In genomic region chr2:222547108-222547507, GRCh38 we compare ENCODE assay signal across 16 cellular contexts.
DNase-seq lines count a peak whose midpoint lies in the region; ATAC-seq, FAIRE-seq and TF ChIP-seq lines count a peak whose summit lies in the region.
"Had no signal": no experiment of that assay in that cellular context is flagged by ENCODE, and none has a peak within 500 bp of the region (broad histone marks: within the 10 kb centered on the region; RNA-seq: fewer than 3 reads in every experiment).

No MANE protein-coding gene starts in this region.

- H4K8ac ChIP-seq in neuronal stem cell (ENCODE audit: low read depth, low read length) = no peak overlapping the region

- H2AFZ ChIP-seq in neuronal stem cell (ENCODE audit: low read length) = peak overlapping the region; percentile 5
- no peak overlapping the region for H2AFZ ChIP-seq in hepatocyte

- H4K91ac ChIP-seq in neuronal stem cell (ENCODE audit: low read depth, low read length, poor library complexity) = no peak overlapping the region

- H3K4ac ChIP-seq in neuronal stem cell (ENCODE audit: low read length) = no peak overlapping the region

- no peak overlapping the region for H3K9ac ChIP-seq in neuronal stem cell (ENCODE audit: low read depth, low read length, poor library complexity)
- H3K9ac ChIP-seq: BLaER1 treated with 17β-estradiol and CSF1 and Interleukin-3, amounts not matched to agents 10 nM and 100 nM had no signal

- no peaks in the 10 kb centered on the region for H3K9me2 ChIP-seq in hepatocyte (replicated peaks; ENCODE audit: insufficient read depth)

- no peaks in the 10 kb centered on the region for H3K9me3 Mint-ChIP-seq in glutamatergic neuron (ENCODE audit: unreplicated experiment)
- H3K9me3 Mint-ChIP-seq: CD4-positive, CD25-positive, alpha-beta regulatory T cell; HFFc6 had no signal

- peak overlapping the region; percentile 12 for H3K27ac Mint-ChIP-seq in glutamatergic neuron (ENCODE audit: unreplicated experiment)
- H3K27ac Mint-ChIP-seq: CD4-positive, CD25-positive, alpha-beta regulatory T cell; HFFc6 had no signal

- DNase-seq in D721Med (ENCODE audit: insufficient read length, low spot score) = no peak
- DNase-seq in NCI-H69 (lab: John Stamatoyannopoulos, UW) = peak; percentile 3
- DNase-seq in glutamatergic neuron = no peak
- DNase-seq in neuronal stem cell (ENCODE audit: low spot score) = no peak
- DNase-seq in activated CD4-positive, alpha-beta T cell treated with anti-CD3 and anti-CD28 coated beads, Interleukin-2, amount 50 U/mL, for 4 hours = no peak
- DNase-seq in hepatocyte (ENCODE audit: low spot score) = no peak
- DNase-seq: ACHN; CD4-positive, CD25-positive, alpha-beta regulatory T cell; DMS 273 treated with DMSO at 0.1 percent for 48 hours; DMS79; HFFc6 had no signal

- H3K27ac ChIP-seq in neuronal stem cell (replicated peaks; ENCODE audit: low read length) (no peak overlapping the region), hepatocyte (no peak overlapping the region)
- H3K27ac ChIP-seq: BLaER1 treated with 17β-estradiol and CSF1 and Interleukin-3, amounts not matched to agents 10 nM and 100 nM; HL-60 had no signal

- H3K27me3 Mint-ChIP-seq in glutamatergic neuron (ENCODE audit: unreplicated experiment) = no peaks in the 10 kb centered on the region

- no peak overlapping the region for H2BK5ac ChIP-seq in neuronal stem cell (ENCODE audit: low read length)

- no CpG with 5 or more reads among the region's 5 CpGs for WGBS in neuronal stem cell (ENCODE audit: extremely low coverage in 2 of 2, insufficient read length in 2 of 2, insufficient replicate concordance in 1 of 2), 2 donors
- WGBS in hepatocyte (ENCODE audit: low lambda C conversion rate, missing lambda C conversion rate) = 86% methylated on average over 5 of the region's 5 CpGs

- H3K36me3 ChIP-seq in neuronal stem cell (replicated peaks in 1 of 2; ENCODE audit: control insufficient read depth in 2 of 2, insufficient read depth in 2 of 2, low read length in 2 of 2) = no peaks in the 10 kb centered on the region
- H3K36me3 ChIP-seq in hepatocyte (replicated peaks; ENCODE audit: insufficient read depth, low read depth) = no peaks in the 10 kb centered on the region
- H3K36me3 ChIP-seq: BLaER1 treated with 17β-estradiol and CSF1 and Interleukin-3, amounts not matched to agents 10 nM and 100 nM; HAP-1 had no signal

- H3K18ac ChIP-seq in neuronal stem cell (ENCODE audit: low read length) = no peak overlapping the region

- H3K9me3 ChIP-seq in neuronal stem cell (replicated peaks in 1 of 2; ENCODE audit: control insufficient read depth in 2 of 2, insufficient read depth in 1 of 2, low read depth in 1 of 2, low read length in 2 of 2) (no peaks in the 10 kb centered on the region), hepatocyte (ENCODE audit: low read depth) (no peaks in the 10 kb centered on the region)
- H3K9me3 ChIP-seq: BLaER1 treated with 17β-estradiol and CSF1 and Interleukin-3, amounts not matched to agents 10 nM and 100 nM; HAP-1 had no signal

- no peak overlapping the region for H2AK5ac ChIP-seq in neuronal stem cell (ENCODE audit: low read depth, low read length)

- ATAC-seq in HG03039 (IDR thresholded peaks at IDR 0.05; ENCODE audit: unreplicated experiment) = no peak

- no peaks in the 10 kb centered on the region for H3K27me3 ChIP-seq in neuronal stem cell (ENCODE audit: control insufficient read depth in 3 of 3, insufficient read depth in 3 of 3, low read depth in 1 of 3, low read length in 3 of 3)
- H3K27me3 ChIP-seq in hepatocyte = peaks cover 6% of the 10 kb centered on the region
- H3K27me3 ChIP-seq: BLaER1 treated with 17β-estradiol and CSF1 and Interleukin-3, amounts not matched to agents 10 nM and 100 nM had no signal

- no peak overlapping the region for H3K14ac ChIP-seq in neuronal stem cell (ENCODE audit: low read length)

- no peaks in the 10 kb centered on the region for H4K20me1 ChIP-seq in hepatocyte (ENCODE audit: insufficient read depth, poor library complexity, severe bottlenecking)
- H4K20me1 ChIP-seq: BLaER1 treated with 17β-estradiol and CSF1 and Interleukin-3, amounts not matched to agents 10 nM and 100 nM had no signal

- no peak overlapping the region for H2BK12ac ChIP-seq in neuronal stem cell (ENCODE audit: low read length)

- TF ChIP-seq CTCF in D721Med (IDR thresholded peaks at IDR 0.05; ENCODE audit: insufficient read depth, missing control alignments) (no peak), glutamatergic neuron (IDR thresholded peaks at IDR 0.05; ENCODE audit: partially characterized antibody, unreplicated experiment) (no peak), hepatocyte (IDR thresholded peaks at IDR 0.05; ENCODE audit: poor library complexity) (no peak)

- no peaks in the 10 kb centered on the region for H3K79me1 ChIP-seq in neuronal stem cell (ENCODE audit: low read depth, low read length)

- FAIRE-seq in D721Med (lab: Jason Lieb, UNC) = peak; percentile 16
- FAIRE-seq: H1 had no signal

- H2BK15ac ChIP-seq in neuronal stem cell (ENCODE audit: low read length) = no peak overlapping the region

- H3K4me2 ChIP-seq in neuronal stem cell (ENCODE audit: insufficient read depth, low read length, poor library complexity, severe bottlenecking) (no peak overlapping the region), hepatocyte (no peak overlapping the region)
- H3K4me2 ChIP-seq: BLaER1 treated with 17β-estradiol and CSF1 and Interleukin-3, amounts not matched to agents 10 nM and 100 nM had no signal

- H3K4me3 ChIP-seq in neuronal stem cell (ENCODE audit: low read length in 2 of 2) (no peak overlapping the region), hepatocyte (no peak overlapping the region)
- H3K4me3 ChIP-seq: BLaER1 treated with 17β-estradiol and CSF1 and Interleukin-3, amounts not matched to agents 10 nM and 100 nM; HAP-1 had no signal

- H3K4me3 Mint-ChIP-seq in glutamatergic neuron (ENCODE audit: unreplicated experiment) = no peak overlapping the region
- H3K4me3 Mint-ChIP-seq: CD4-positive, CD25-positive, alpha-beta regulatory T cell; HFFc6 had no signal

- H3K4me1 Mint-ChIP-seq in glutamatergic neuron (ENCODE audit: low read depth, unreplicated experiment) = peaks cover 13% of the 10 kb centered on the region
- H3K4me1 Mint-ChIP-seq: CD4-positive, CD25-positive, alpha-beta regulatory T cell had no signal

- H3K36me3 Mint-ChIP-seq in glutamatergic neuron (ENCODE audit: unreplicated experiment) = no peaks in the 10 kb centered on the region
- H3K36me3 Mint-ChIP-seq: CD4-positive, CD25-positive, alpha-beta regulatory T cell had no signal

- H2BK120ac ChIP-seq in neuronal stem cell (ENCODE audit: low read depth, low read length) = no peak overlapping the region

- H3K4me1 ChIP-seq in neuronal stem cell (ENCODE audit: control insufficient read depth in 2 of 2, insufficient read depth in 1 of 2, low read depth in 1 of 2, low read length in 2 of 2) = peaks cover 10 to 33% of the 10 kb centered on the region in 2 donors
- no peaks in the 10 kb centered on the region for H3K4me1 ChIP-seq in hepatocyte (ENCODE audit: insufficient read depth)
- H3K4me1 ChIP-seq: BLaER1 treated with 17β-estradiol and CSF1 and Interleukin-3, amounts not matched to agents 10 nM and 100 nM had no signal

- H3K79me2 ChIP-seq in hepatocyte = no peaks in the 10 kb centered on the region

- H3K23ac ChIP-seq in neuronal stem cell (ENCODE audit: low read depth, low read length, poor library complexity) = no peak overlapping the region
